Comparison of ENCODE assay signal across 11 cellular contexts in the genomic region with DNA sequence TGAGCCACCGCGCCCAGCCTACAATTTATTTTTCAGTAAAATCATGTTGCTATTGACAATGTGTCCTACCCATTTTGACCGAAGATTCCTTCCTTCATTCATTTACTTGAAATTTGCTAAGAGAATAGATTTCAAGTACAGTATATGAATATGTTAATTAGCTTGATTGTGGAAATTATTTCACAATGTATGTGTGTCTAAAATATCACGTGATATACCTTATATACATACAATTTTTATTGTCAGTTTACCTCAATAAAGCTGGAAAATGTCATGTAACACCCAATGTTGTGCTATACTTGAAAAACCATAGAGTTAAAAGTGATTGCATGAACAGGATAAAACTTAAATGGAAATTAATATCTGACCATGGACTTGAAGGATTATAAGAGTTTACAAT.
"Had no signal": no experiment of that assay in that cellular context is flagged by ENCODE, and none has a peak within 500 bp of the region (broad histone marks: within the 10 kb centered on the region; RNA-seq: fewer than 3 reads in every experiment).

No MANE protein-coding gene starts in this region.

- ATAC-seq: GM23338, HCT116 had no signal

- H3K4me3 ChIP-seq: GM23248, GM23338, HAP-1 had no signal

- FAIRE-seq: H1, H54 had no signal

- H2AFZ ChIP-seq: GM23248, GM23338 had no signal

- H3K27ac ChIP-seq: GM23248 had no signal

- H3K4me1 ChIP-seq: HAP-1 had no signal

- H3K9ac ChIP-seq: GM23248 had no signal

- H3K36me3 ChIP-seq: HAP-1 had no signal

- DNase-seq: GM23248, GOT3, H7, H9, HCEC 1CT, HFFc6 had no signal

- H3K4me2 ChIP-seq: GM23338 had no signal

- H3K9me3 ChIP-seq: HAP-1 had no signal
